Comparison of ENCODE assay signal across 17 cellular contexts in genomic region chr20:37385659-37386504, GRCh38. TPM values are rescaled to one million over a fixed set of nuclear protein-coding genes. Genes with fewer than 3 reads are reported as not detected.
DNase-seq lines count a peak whose midpoint lies in the region; ATAC-seq, FAIRE-seq and TF ChIP-seq lines count a peak whose summit lies in the region.
"Had no signal": no experiment of that assay in that cellular context is flagged by ENCODE, and none has a peak within 500 bp of the region (broad histone marks: within the 10 kb centered on the region; RNA-seq: fewer than 3 reads in every experiment).

No MANE protein-coding gene starts in this region.

- no peak overlapping the region for H3K4me3 ChIP-seq in mesenchymal stem cell (ENCODE audit: insufficient read depth in 1 of 2, low read depth in 1 of 2, low read length in 2 of 2)
- H3K4me3 ChIP-seq: vagina had no signal

- peaks cover 29% of the 10 kb centered on the region for H3K36me3 Mint-ChIP-seq in brain
- H3K36me3 Mint-ChIP-seq: activated naive CD4-positive, alpha-beta T cell treated with anti-CD3 and anti-CD28 coated beads, Interleukin-2, amount 10 ng/mL, durations not matched to agents 7 days and 5 days had no signal

- peaks cover 13% of the 10 kb centered on the region for H3K4me1 ChIP-seq in mesenchymal stem cell (ENCODE audit: control insufficient read depth, insufficient read depth, low read depth, low read length)

- H2BK120ac ChIP-seq in mesenchymal stem cell (ENCODE audit: low read depth, low read length), result no peak overlapping the region

- DNase-seq in Right ventricle myocardium inferior (ENCODE audit: missing footprints), result peak; percentile 70
- DNase-seq in left cardiac atrium, result no peak
- no peak for DNase-seq in mesenchymal stem cell
- DNase-seq in urothelium cell line (ENCODE audit: low spot score), result no peak
- DNase-seq in NCI-H2081 treated with DMSO at 0.1 percent for 48 hours (lab: John Stamatoyannopoulos, UW), result no peak
- no peak for DNase-seq in activated CD8-positive, alpha-beta memory T cell treated with anti-CD3 and anti-CD28 coated beads, Interleukin-2, amount 50 U/mL, for 4 hours
- DNase-seq: activated CD4-positive, alpha-beta T cell treated with anti-CD3 and anti-CD28 coated beads for 48 hours; activated naive CD4-positive, alpha-beta T cell treated with anti-CD3 and anti-CD28 coated beads, Interleukin-2, amount 10 ng/mL, durations not matched to agents 7 days and 5 days; hippocampal formation; mesendoderm; NCI-H1092; NCI-H2029 treated with DMSO at 0.1 percent for 48 hours had no signal

- H2AFZ ChIP-seq in mesenchymal stem cell (ENCODE audit: low read depth, low read length), result no peak overlapping the region

- peaks cover 38 to 73% of the 10 kb centered on the region in 2 experiments for H3K36me3 ChIP-seq in mesenchymal stem cell (ENCODE audit: control insufficient read depth in 1 of 2, insufficient read depth in 2 of 2, low read depth in 1 of 2, low read length in 2 of 2)

- peak overlapping the region; percentile 7 for H4K8ac ChIP-seq in mesenchymal stem cell (ENCODE audit: low read length)

- no peaks in the 10 kb centered on the region for H3K27me3 ChIP-seq in mesenchymal stem cell (ENCODE audit: control insufficient read depth in 1 of 2, insufficient read depth in 1 of 2, low read length in 2 of 2)
- H3K27me3 ChIP-seq: vagina had no signal

- intact Hi-C loops in Right ventricle myocardium inferior (cut with DNase I), result loop anchor here (2.0 kb wide), 1 partner anchor 191 kb away; no protein-coding TSS in a partner anchor
- intact Hi-C loops in left cardiac atrium (cut with DNase I), result loop anchor here (2.0 to 10.0 kb wide), 4 partner anchors 115 to 191 kb away; no protein-coding TSS in a partner anchor

- WGBS in mesenchymal stem cell, result 96% methylated on average over 22 of the region's 25 CpGs

- H3K4ac ChIP-seq in mesenchymal stem cell (ENCODE audit: low read depth in 1 of 2, low read length in 2 of 2), result no peak overlapping the region

- H2BK15ac ChIP-seq in mesenchymal stem cell (ENCODE audit: low read depth, poor library complexity, severe bottlenecking), result no peak overlapping the region

- no peak overlapping the region for H2AK5ac ChIP-seq in mesenchymal stem cell (ENCODE audit: low read length, severe bottlenecking)

- no peak overlapping the region for H3K4me3 Mint-ChIP-seq in brain

- H3K23ac ChIP-seq in mesenchymal stem cell (ENCODE audit: low read length in 2 of 2), result no peak overlapping the region

- H3K4me1 Mint-ChIP-seq in brain, result peaks cover 7% of the 10 kb centered on the region

- FAIRE-seq in urothelium cell line (lab: Jason Lieb, UNC), result peak; percentile 9
- FAIRE-seq: colon, keratinocyte had no signal

- H3K27ac ChIP-seq in mesenchymal stem cell (ENCODE audit: low read length, poor library complexity, severe bottlenecking), result no peak overlapping the region

- H3K4me2 ChIP-seq in mesenchymal stem cell (ENCODE audit: low read length, poor library complexity, severe bottlenecking), result no peak overlapping the region

- no peak overlapping the region for H2BK5ac ChIP-seq in mesenchymal stem cell (ENCODE audit: low read depth, low read length, poor library complexity, severe bottlenecking)

- no peaks in the 10 kb centered on the region for H3K9me3 ChIP-seq in mesenchymal stem cell (ENCODE audit: control insufficient read depth, low read length)
- H3K9me3 ChIP-seq: vagina had no signal

- H3K14ac ChIP-seq in mesenchymal stem cell (ENCODE audit: low read length in 2 of 2), result no peak overlapping the region

- ATAC-seq in Right ventricle myocardium inferior, result no peak
- no peak for ATAC-seq in left cardiac atrium
- no peak for ATAC-seq in HG03108 (IDR thresholded peaks at IDR 0.05; ENCODE audit: unreplicated experiment)

- no peak overlapping the region for H2BK12ac ChIP-seq in mesenchymal stem cell (ENCODE audit: low read length in 2 of 2)

- no peak overlapping the region for H3K9ac ChIP-seq in mesenchymal stem cell (ENCODE audit: low read length)

- peaks cover 43% of the 10 kb centered on the region for H3K79me1 ChIP-seq in mesenchymal stem cell (replicated peaks; ENCODE audit: low read length, poor library complexity, severe bottlenecking)

- no peak overlapping the region for H3K18ac ChIP-seq in mesenchymal stem cell (ENCODE audit: low read depth in 1 of 2, low read length in 2 of 2)

- no peak for TF ChIP-seq CTCF in brain (conservative IDR thresholded peaks at IDR 0.05)

- no peak overlapping the region for H4K91ac ChIP-seq in mesenchymal stem cell (ENCODE audit: low read length)

- H3K27me3 Mint-ChIP-seq in brain, result no peaks in the 10 kb centered on the region

- peak overlapping the region in 3 of 5 experiments; percentile 38 to 93 (median 43) for H3K27ac Mint-ChIP-seq in brain
- H3K27ac Mint-ChIP-seq: activated naive CD4-positive, alpha-beta T cell treated with anti-CD3 and anti-CD28 coated beads, Interleukin-2, amount 10 ng/mL, durations not matched to agents 7 days and 5 days had no signal

- no peaks in the 10 kb centered on the region for H3K9me3 Mint-ChIP-seq in brain
- H3K9me3 Mint-ChIP-seq: activated naive CD4-positive, alpha-beta T cell treated with anti-CD3 and anti-CD28 coated beads, Interleukin-2, amount 10 ng/mL, durations not matched to agents 7 days and 5 days had no signal

RNA-seq across cellular contexts. Expression of gene SRC, which starts 39.9 kb away (rescaled TPM):
- total RNA-seq in Right ventricle myocardium inferior (6.0 TPM), left cardiac atrium (10 to 100 TPM in 1 of 2 donors, 1 to 10 TPM in 1; 9.2 to 10.2 TPM)
- 60.3 TPM for polyA plus RNA-seq in brain (ENCODE audit: insufficient read depth, low read depth, low replicate concordance)
- polyA plus RNA-seq in mesenchymal stem cell (2013, experiment 1 of 2), result 9.6 TPM
- polyA plus RNA-seq in mesenchymal stem cell (2013, experiment 2 of 2), result 8.0 TPM
